In genomic region chr1:38775175-38775845, GRCh38 we compare ENCODE assay signal across 18 cellular contexts.
"Had no signal": no experiment of that assay in that cellular context is flagged by ENCODE, and none has a peak within 500 bp of the region (broad histone marks: within the 10 kb centered on the region; RNA-seq: fewer than 3 reads in every experiment).

No MANE protein-coding gene starts in this region.

- H3K27ac ChIP-seq: heart left ventricle, parathyroid adenoma, prostate gland, right lobe of liver, tibial artery, upper lobe of left lung, uterus had no signal

- H3K27me3 ChIP-seq: right lobe of liver, upper lobe of left lung, uterus had no signal

- H3K36me3 ChIP-seq: heart left ventricle, prostate gland, right lobe of liver, tibial artery, upper lobe of left lung, uterus had no signal

- ATAC-seq: heart left ventricle; left lobe of liver; naive thymus-derived CD4-positive, alpha-beta T cell; right lobe of liver; stimulated activated effector memory CD8-positive, alpha-beta T cell treated with anti-CD3 and anti-CD28 coated beads, Interleukin-12 subunit alpha, Interleukin-12 subunit beta, amount 100 ng/mL, for 72 hours had no signal

- H3K4me1 ChIP-seq: heart left ventricle, parathyroid adenoma, prostate gland, right lobe of liver, tibial artery, upper lobe of left lung, uterus had no signal

- H3K4me3 ChIP-seq: heart left ventricle, prostate gland, right lobe of liver, tibial artery, upper lobe of left lung, uterus had no signal

- H3K9me3 ChIP-seq: heart left ventricle, prostate gland, right lobe of liver, tibial artery, upper lobe of left lung, uterus had no signal

- H3K9ac ChIP-seq: parathyroid adenoma had no signal

- DNase-seq: dermis blood vessel endothelial cell; foreskin melanocyte; heart left ventricle; hippocampal formation; kidney glomerular epithelial cell; mammary epithelial cell; naive thymus-derived CD4-positive, alpha-beta T cell; nephron progenitor cell; right lobe of liver; stimulated activated CD4-positive, alpha-beta T cell treated with anti-CD3 and anti-CD28 coated beads, Interleukin-4, amount 100 ng/mL, for 1 hour; stimulated activated CD8-positive, alpha-beta memory T cell treated with anti-CD3 and anti-CD28 coated beads, Interleukin-4, amount 100 ng/mL, for 48 hours; tibial artery; upper lobe of left lung; uterus had no signal
